1 cellular context compared by ENCODE assay signal in the genomic region with DNA sequence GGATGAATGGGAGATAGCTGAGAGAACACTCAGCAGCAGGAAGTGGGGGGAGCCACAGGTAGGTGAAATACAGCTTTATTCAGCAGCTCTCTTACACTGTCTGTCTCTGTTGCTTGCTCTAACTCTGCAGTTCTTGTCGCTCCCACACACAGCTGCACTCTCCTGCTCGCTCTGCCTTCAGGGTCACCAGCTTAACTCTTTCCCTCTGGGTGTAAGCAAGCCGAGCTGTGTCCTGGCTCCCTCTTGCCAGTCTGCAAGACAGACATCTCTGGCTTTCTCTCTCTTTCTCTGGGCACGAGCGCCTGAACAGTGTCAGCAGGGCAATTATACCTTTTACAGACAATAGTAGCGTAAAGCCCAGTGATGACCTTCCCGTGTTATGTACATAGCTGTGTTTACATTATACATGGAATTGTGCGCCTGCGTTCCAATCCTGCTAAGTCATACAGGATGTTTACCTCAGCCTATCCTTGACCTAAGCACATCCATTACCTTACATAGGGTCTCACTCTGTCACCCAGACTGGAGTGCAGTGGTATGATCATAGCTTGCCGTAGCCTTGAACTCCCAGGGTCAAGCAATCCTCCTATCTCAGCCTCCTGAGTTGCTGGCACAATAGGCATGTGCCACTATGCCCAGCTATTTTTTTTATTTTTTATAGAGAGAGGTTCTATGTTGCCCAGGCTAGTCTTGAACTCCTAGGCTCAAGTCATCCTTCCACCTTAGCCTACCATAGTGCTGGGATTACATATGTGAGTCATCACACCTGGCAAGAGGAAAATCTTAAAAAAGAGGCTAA.
A peak's percentile ranks its signal among the peaks of the same experiment; 100 is the strongest.
TF ChIP-seq lines count a peak whose summit lies in the region.

No MANE protein-coding gene starts in this region.

TF ChIP-seq in HepG2, 621 proteins besides CTCF, POLR2A, EP300 and RAD21 (continued from another document and continues in another):
- TF ChIP-seq, protein P1, sequence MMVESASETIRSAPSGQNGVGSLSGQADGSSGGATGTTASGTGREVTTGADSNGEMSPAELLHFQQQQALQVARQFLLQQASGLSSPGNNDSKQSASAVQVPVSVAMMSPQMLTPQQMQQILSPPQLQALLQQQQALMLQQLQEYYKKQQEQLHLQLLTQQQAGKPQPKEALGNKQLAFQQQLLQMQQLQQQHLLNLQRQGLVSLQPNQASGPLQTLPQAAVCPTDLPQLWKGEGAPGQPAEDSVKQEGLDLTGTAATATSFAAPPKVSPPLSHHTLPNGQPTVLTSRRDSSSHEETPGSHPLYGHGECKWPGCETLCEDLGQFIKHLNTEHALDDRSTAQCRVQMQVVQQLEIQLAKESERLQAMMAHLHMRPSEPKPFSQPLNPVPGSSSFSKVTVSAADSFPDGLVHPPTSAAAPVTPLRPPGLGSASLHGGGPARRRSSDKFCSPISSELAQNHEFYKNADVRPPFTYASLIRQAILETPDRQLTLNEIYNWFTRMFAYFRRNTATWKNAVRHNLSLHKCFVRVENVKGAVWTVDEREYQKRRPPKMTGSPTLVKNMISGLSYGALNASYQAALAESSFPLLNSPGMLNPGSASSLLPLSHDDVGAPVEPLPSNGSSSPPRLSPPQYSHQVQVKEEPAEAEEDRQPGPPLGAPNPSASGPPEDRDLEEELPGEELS (CRISPR knock-in tag; IDR thresholded peaks at IDR 0.05): peak; percentile 99
- TF ChIP-seq CBX5 (CRISPR knock-in tag; IDR thresholded peaks at IDR 0.05; ENCODE audit: borderline replicate concordance) (peak; percentile 97), ZNF557 (CRISPR knock-in tag; IDR thresholded peaks at IDR 0.05) (no peak), JUNB (CRISPR knock-in tag; IDR thresholded peaks at IDR 0.05; ENCODE audit: borderline replicate concordance) (peak; percentile 100), IKZF5 (CRISPR knock-in tag; IDR thresholded peaks at IDR 0.05) (peak; percentile 99; the same call in 1 of the 2 replicates), MAFG (CRISPR knock-in tag; IDR thresholded peaks at IDR 0.05) (peak; percentile 62; the same call in 1 of the 2 replicates), ZNF605 (CRISPR knock-in tag; IDR thresholded peaks at IDR 0.05) (peak; percentile 98), MBNL3 (CRISPR knock-in tag; conservative IDR thresholded peaks at IDR 0.05) (no peak), CBX1 (IDR thresholded peaks at IDR 0.05; ENCODE audit: low read depth) (peak; percentile 88), ZNF143 (CRISPR knock-in tag; IDR thresholded peaks at IDR 0.05) (peak; percentile 48; the same call in 1 of the 2 replicates), ZBTB7B (CRISPR knock-in tag; IDR thresholded peaks at IDR 0.05) (peak; percentile 86), CENPX (CRISPR knock-in tag; IDR thresholded peaks at IDR 0.05) (no peak), ZNF781 (CRISPR knock-in tag; IDR thresholded peaks at IDR 0.05; ENCODE audit: borderline replicate concordance, not compliant biosample characterization) (peak; percentile 97), ZNF577 (CRISPR knock-in tag; IDR thresholded peaks at IDR 0.05; ENCODE audit: borderline replicate concordance, low read depth) (no peak), ZFP36L2 (CRISPR knock-in tag; IDR thresholded peaks at IDR 0.05) (no peak), GFI1 (CRISPR knock-in tag; IDR thresholded peaks at IDR 0.05; ENCODE audit: borderline replicate concordance) (peak; percentile 91), ZNF414 (CRISPR knock-in tag; IDR thresholded peaks at IDR 0.05) (peak; percentile 98), SRY (CRISPR knock-in tag; IDR thresholded peaks at IDR 0.05) (no peak), PAWR (CRISPR knock-in tag; IDR thresholded peaks at IDR 0.05; ENCODE audit: borderline replicate concordance) (no peak), GTF3A (CRISPR knock-in tag; conservative IDR thresholded peaks at IDR 0.05) (no peak), SRSF1 (optimal IDR thresholded peaks at IDR 0.05; ENCODE audit: low read depth, low read length) (no peak), ZNF616 (CRISPR knock-in tag; IDR thresholded peaks at IDR 0.05; ENCODE audit: low read depth) (no peak), RCOR2 (CRISPR knock-in tag; IDR thresholded peaks at IDR 0.05) (peak; percentile 100), NONO (IDR thresholded peaks at IDR 0.05) (no peak), NONO (CRISPR knock-in tag; conservative IDR thresholded peaks at IDR 0.05) (peak; percentile 99), SMYD3 (CRISPR knock-in tag; IDR thresholded peaks at IDR 0.05) (peak; percentile 99), TP53 (CRISPR knock-in tag; conservative IDR thresholded peaks at IDR 0.05) (no peak), ZNF33B (CRISPR knock-in tag; IDR thresholded peaks at IDR 0.05) (no peak), ZNF773 (CRISPR knock-in tag; IDR thresholded peaks at IDR 0.05; ENCODE audit: borderline replicate concordance) (no peak)
- TF ChIP-seq, protein P2, sequence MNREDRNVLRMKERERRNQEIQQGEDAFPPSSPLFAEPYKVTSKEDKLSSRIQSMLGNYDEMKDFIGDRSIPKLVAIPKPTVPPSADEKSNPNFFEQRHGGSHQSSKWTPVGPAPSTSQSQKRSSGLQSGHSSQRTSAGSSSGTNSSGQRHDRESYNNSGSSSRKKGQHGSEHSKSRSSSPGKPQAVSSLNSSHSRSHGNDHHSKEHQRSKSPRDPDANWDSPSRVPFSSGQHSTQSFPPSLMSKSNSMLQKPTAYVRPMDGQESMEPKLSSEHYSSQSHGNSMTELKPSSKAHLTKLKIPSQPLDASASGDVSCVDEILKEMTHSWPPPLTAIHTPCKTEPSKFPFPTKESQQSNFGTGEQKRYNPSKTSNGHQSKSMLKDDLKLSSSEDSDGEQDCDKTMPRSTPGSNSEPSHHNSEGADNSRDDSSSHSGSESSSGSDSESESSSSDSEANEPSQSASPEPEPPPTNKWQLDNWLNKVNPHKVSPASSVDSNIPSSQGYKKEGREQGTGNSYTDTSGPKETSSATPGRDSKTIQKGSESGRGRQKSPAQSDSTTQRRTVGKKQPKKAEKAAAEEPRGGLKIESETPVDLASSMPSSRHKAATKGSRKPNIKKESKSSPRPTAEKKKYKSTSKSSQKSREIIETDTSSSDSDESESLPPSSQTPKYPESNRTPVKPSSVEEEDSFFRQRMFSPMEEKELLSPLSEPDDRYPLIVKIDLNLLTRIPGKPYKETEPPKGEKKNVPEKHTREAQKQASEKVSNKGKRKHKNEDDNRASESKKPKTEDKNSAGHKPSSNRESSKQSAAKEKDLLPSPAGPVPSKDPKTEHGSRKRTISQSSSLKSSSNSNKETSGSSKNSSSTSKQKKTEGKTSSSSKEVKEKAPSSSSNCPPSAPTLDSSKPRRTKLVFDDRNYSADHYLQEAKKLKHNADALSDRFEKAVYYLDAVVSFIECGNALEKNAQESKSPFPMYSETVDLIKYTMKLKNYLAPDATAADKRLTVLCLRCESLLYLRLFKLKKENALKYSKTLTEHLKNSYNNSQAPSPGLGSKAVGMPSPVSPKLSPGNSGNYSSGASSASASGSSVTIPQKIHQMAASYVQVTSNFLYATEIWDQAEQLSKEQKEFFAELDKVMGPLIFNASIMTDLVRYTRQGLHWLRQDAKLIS (CRISPR knock-in tag; IDR thresholded peaks at IDR 0.05): 0 out of 2 replicates have a peak, but pooled peaks have one; percentile 58
- TF ChIP-seq, protein P3, sequence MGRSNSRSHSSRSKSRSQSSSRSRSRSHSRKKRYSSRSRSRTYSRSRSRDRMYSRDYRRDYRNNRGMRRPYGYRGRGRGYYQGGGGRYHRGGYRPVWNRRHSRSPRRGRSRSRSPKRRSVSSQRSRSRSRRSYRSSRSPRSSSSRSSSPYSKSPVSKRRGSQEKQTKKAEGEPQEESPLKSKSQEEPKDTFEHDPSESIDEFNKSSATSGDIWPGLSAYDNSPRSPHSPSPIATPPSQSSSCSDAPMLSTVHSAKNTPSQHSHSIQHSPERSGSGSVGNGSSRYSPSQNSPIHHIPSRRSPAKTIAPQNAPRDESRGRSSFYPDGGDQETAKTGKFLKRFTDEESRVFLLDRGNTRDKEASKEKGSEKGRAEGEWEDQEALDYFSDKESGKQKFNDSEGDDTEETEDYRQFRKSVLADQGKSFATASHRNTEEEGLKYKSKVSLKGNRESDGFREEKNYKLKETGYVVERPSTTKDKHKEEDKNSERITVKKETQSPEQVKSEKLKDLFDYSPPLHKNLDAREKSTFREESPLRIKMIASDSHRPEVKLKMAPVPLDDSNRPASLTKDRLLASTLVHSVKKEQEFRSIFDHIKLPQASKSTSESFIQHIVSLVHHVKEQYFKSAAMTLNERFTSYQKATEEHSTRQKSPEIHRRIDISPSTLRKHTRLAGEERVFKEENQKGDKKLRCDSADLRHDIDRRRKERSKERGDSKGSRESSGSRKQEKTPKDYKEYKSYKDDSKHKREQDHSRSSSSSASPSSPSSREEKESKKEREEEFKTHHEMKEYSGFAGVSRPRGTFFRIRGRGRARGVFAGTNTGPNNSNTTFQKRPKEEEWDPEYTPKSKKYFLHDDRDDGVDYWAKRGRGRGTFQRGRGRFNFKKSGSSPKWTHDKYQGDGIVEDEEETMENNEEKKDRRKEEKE (IDR thresholded peaks at IDR 0.05): no peak
- TF ChIP-seq, protein P4, sequence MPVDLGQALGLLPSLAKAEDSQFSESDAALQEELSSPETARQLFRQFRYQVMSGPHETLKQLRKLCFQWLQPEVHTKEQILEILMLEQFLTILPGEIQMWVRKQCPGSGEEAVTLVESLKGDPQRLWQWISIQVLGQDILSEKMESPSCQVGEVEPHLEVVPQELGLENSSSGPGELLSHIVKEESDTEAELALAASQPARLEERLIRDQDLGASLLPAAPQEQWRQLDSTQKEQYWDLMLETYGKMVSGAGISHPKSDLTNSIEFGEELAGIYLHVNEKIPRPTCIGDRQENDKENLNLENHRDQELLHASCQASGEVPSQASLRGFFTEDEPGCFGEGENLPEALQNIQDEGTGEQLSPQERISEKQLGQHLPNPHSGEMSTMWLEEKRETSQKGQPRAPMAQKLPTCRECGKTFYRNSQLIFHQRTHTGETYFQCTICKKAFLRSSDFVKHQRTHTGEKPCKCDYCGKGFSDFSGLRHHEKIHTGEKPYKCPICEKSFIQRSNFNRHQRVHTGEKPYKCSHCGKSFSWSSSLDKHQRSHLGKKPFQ (CRISPR knock-in tag; IDR thresholded peaks at IDR 0.05; ENCODE audit: insufficient replicate concordance): peak; percentile 26
- TF ChIP-seq, protein P5, sequence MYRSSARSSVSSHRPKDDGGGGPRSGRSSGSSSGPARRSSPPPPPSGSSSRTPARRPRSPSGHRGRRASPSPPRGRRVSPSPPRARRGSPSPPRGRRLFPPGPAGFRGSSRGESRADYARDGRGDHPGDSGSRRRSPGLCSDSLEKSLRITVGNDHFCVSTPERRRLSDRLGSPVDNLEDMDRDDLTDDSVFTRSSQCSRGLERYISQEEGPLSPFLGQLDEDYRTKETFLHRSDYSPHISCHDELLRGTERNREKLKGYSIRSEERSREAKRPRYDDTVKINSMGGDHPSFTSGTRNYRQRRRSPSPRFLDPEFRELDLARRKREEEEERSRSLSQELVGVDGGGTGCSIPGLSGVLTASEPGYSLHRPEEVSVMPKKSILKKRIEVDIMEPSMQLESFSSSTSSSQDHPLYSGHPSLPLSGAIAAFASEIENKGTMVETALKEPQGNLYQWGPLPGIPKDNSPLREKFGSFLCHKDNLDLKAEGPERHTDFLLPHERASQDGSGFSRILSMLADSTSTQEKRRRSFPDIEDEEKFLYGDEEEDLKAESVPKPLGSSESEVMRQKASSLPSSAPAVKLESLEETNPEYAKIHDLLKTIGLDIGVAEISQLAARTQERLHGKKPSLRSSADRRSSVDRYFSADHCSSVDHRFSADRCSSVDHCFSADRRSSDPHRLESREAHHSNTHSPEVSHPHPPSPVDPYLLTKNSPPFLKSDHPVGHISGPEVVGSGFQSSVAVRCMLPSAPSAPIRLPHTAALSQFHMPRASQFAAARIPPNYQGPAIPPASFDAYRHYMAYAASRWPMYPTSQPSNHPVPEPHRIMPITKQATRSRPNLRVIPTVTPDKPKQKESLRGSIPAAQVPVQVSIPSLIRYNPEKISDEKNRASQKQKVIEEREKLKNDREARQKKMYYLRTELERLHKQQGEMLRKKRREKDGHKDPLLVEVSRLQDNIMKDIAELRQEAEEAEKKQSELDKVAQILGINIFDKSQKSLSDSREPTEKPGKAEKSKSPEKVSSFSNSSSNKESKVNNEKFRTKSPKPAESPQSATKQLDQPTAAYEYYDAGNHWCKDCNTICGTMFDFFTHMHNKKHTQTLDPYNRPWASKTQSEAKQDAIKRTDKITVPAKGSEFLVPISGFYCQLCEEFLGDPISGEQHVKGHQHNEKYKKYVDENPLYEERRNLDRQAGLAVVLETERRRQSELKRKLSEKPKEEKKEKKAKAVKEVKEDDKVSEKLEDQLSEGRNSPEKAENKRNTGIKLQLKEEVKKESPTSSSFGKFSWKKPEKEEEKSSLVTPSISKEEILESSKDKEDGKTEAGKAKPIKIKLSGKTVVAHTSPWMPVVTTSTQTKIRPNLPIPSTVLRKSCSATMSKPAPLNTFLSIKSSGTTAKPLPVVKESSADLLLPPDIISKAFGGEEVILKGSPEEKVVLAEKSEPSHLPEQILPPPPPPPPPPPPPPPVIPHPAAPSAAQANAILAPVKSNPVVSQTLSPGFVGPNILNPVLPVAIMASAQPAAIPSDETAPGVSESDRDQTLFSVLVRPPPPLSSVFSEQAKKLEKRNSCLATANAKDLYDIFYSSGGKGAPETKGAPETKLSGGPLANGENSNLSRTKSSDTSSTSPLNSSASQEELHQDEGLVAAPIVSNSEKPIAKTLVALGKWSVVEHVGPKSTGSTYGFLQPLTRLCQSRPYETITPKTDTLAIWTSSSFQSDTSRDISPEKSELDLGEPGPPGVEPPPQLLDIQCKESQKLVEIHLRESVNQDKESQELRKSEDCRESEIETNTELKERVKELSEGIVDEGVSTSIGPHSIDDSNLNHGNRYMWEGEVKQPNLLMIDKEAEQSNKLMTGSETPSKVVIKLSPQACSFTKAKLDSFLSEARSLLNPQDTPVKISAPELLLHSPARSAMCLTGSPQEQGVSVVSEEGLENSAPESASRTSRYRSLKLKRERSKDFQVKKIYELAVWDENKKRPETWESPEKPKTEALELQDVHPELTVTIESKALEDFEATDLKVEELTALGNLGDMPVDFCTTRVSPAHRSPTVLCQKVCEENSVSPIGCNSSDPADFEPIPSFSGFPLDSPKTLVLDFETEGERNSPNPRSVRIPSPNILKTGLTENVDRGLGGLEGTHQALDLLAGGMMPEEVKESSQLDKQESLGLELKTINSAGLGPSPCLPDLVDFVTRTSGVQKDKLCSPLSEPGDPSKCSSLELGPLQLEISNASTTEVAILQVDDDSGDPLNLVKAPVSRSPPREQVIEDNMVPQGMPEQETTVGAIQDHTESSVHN (CRISPR knock-in tag; IDR thresholded peaks at IDR 0.05): peak; percentile 90; the same call in 1 of the 2 replicates
- TF ChIP-seq, protein P6, sequence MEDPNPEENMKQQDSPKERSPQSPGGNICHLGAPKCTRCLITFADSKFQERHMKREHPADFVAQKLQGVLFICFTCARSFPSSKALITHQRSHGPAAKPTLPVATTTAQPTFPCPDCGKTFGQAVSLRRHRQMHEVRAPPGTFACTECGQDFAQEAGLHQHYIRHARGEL (CRISPR knock-in tag; IDR thresholded peaks at IDR 0.05): no peak
